Comparison of ENCODE assay signal across 9 cellular contexts in genomic region chr3:30342319-30343060, GRCh38.
DNase-seq lines count a peak whose midpoint lies in the region; ATAC-seq, FAIRE-seq and TF ChIP-seq lines count a peak whose summit lies in the region.
"Had no signal": no experiment of that assay in that cellular context is flagged by ENCODE, and none has a peak within 500 bp of the region (broad histone marks: within the 10 kb centered on the region; RNA-seq: fewer than 3 reads in every experiment).

No MANE protein-coding gene starts in this region.

- intact Hi-C loops in activated naive CD4-positive, alpha-beta T cell treated with anti-CD3 and anti-CD28 coated beads for 36 hours (cut with micrococcal nuclease), result loop anchor here (1.0 to 10.0 kb wide), 3 partner anchors 10 to 1998 kb away; partner anchors contain the start of genes AZI2, STT3B and ZCWPW2
- intact Hi-C loops in K562 (cut with micrococcal nuclease), result no loop called here
- intact Hi-C loops in left lung (cut with DNase I), result no loop called here

- in situ Hi-C loops in K562 (cut with MboI), result no loop called here

- H3K4me3 Mint-ChIP-seq in activated naive CD4-positive, alpha-beta T cell treated with anti-CD3 and anti-CD28 coated beads for 36 hours, result no peak overlapping the region
- H3K4me3 Mint-ChIP-seq in activated naive CD4-positive, alpha-beta T cell treated with anti-CD3 and anti-CD28 coated beads, Interleukin-2, amount 10 ng/mL, durations not matched to agents 7 days and 5 days, result no peak overlapping the region

- no peak overlapping the region for H2AFZ ChIP-seq in K562 (ENCODE audit: low read depth, low read length)

- H3K4me1 ChIP-seq in K562 (replicated peaks in 1 of 2; ENCODE audit: control insufficient read depth in 2 of 2, insufficient read depth in 2 of 2, low read length in 2 of 2) (no peaks in the 10 kb centered on the region), left lung (peaks cover 6 to 16% of the 10 kb centered on the region in 2 donors), upper lobe of left lung (peaks cover 10 to 15% (median 11%) of the 10 kb centered on the region in 4 donors)

- H3K27ac ChIP-seq in K562 (ENCODE audit: extremely low read depth, low read depth, low read length) (no peak overlapping the region), left lung (peak overlapping the region; percentile 37 to 46), upper lobe of left lung (peak overlapping the region in 3 of 4 donors; percentile 19 to 40 (median 39))

- no peak for FAIRE-seq in K562 (lab: Jason Lieb, UNC)

- H3K27me3 ChIP-seq in K562 (ENCODE audit: control insufficient read depth in 2 of 2, insufficient read depth in 2 of 2, low read length in 2 of 2) (no peaks in the 10 kb centered on the region), left lung (no peaks in the 10 kb centered on the region), upper lobe of left lung (no peaks in the 10 kb centered on the region)

- H3K36me3 ChIP-seq in K562 (ENCODE audit: control insufficient read depth, insufficient read depth, low read length) (no peaks in the 10 kb centered on the region), left lung (no peaks in the 10 kb centered on the region), upper lobe of left lung (no peaks in the 10 kb centered on the region)

- H3K4me3 ChIP-seq in K562 (no peak overlapping the region), left lung (no peak overlapping the region), upper lobe of left lung (no peak overlapping the region)

- no peaks in the 10 kb centered on the region for H3K9me1 ChIP-seq in K562 (ENCODE audit: control insufficient read depth, insufficient read depth, low read length)

- H3K9me3 ChIP-seq in K562 (replicated peaks; ENCODE audit: control insufficient read depth, insufficient read depth, low read depth, low read length), result no peaks in the 10 kb centered on the region
- H3K9me3 ChIP-seq in left lung, result no peaks in the 10 kb centered on the region
- H3K9me3 ChIP-seq in upper lobe of left lung, result no peaks in the 10 kb centered on the region

- ATAC-seq in K562 (no peak), left lung (peak; percentile 91), upper lobe of left lung (ENCODE audit: low FRiP score in 2 of 2) (peak; percentile 22 to 92), GM21526 (IDR thresholded peaks at IDR 0.05; ENCODE audit: low FRiP score, unreplicated experiment) (no peak)

- no peak overlapping the region for H3K9ac ChIP-seq in K562 (ENCODE audit: insufficient read depth in 1 of 2, low read depth in 2 of 2, low read length in 2 of 2)

- peaks cover 6% of the 10 kb centered on the region for H3K9me3 Mint-ChIP-seq in activated naive CD4-positive, alpha-beta T cell treated with anti-CD3 and anti-CD28 coated beads for 36 hours
- peaks cover 3% of the 10 kb centered on the region for H3K9me3 Mint-ChIP-seq in activated naive CD4-positive, alpha-beta T cell treated with anti-CD3 and anti-CD28 coated beads, Interleukin-2, amount 10 ng/mL, durations not matched to agents 7 days and 5 days

- TF ChIP-seq EP300 in K562 (IDR thresholded peaks at IDR 0.05; ENCODE audit: low read length), result no peak
- no peak for TF ChIP-seq EP300 in upper lobe of left lung (IDR thresholded peaks at IDR 0.05)

- no peaks in the 10 kb centered on the region for H4K20me1 ChIP-seq in K562 (replicated peaks; ENCODE audit: control insufficient read depth, insufficient read depth, low read length)

- BruUV-seq in K562 (replicated peaks; lab: Mats Ljungman, UMichigan), result no TSS peak

- POLR2A ChIA-PET in K562 (lab: Yijun Ruan, JAX), result no interaction called here

- no peaks in the 10 kb centered on the region for H3K27me3 Mint-ChIP-seq in activated naive CD4-positive, alpha-beta T cell treated with anti-CD3 and anti-CD28 coated beads for 36 hours (ENCODE audit: low read depth)
- no peaks in the 10 kb centered on the region for H3K27me3 Mint-ChIP-seq in activated naive CD4-positive, alpha-beta T cell treated with anti-CD3 and anti-CD28 coated beads, Interleukin-2, amount 10 ng/mL, durations not matched to agents 7 days and 5 days

- H3K79me2 ChIP-seq in K562 (ENCODE audit: control insufficient read depth, insufficient read depth, low read length), result no peaks in the 10 kb centered on the region

- TF ChIP-seq POLR2A in K562 (conservative IDR thresholded peaks at IDR 0.05) (no peak), upper lobe of left lung (IDR thresholded peaks at IDR 0.05) (no peak)

- TF ChIP-seq RAD21 in K562 (CRISPR knock-in tag; conservative IDR thresholded peaks at IDR 0.05 in 1 of 2, IDR thresholded peaks at IDR 0.05 in 1 of 2), result no peak

- under 1% methylated on average over 6 of the region's 6 CpGs for WGBS in K562 (ENCODE audit: insufficient coverage, low coverage, missing lambda C conversion rate)
- 61 to 62% methylated on average over 6 of the region's 6 CpGs for WGBS in upper lobe of left lung, 2 donors

- peak; percentile 59 for DNase-seq in activated naive CD4-positive, alpha-beta T cell treated with anti-CD3 and anti-CD28 coated beads for 36 hours
- no peak for DNase-seq in activated naive CD4-positive, alpha-beta T cell treated with anti-CD3 and anti-CD28 coated beads, Interleukin-2, amount 10 ng/mL, durations not matched to agents 7 days and 5 days
- DNase-seq in K562 (ENCODE audit: extremely low read depth in 1 of 4, low spot score in 3 of 4) (no peak), left lung (no peak), upper lobe of left lung (peak in 1 of 2 donors; percentile 43), NCI-H1105 treated with DMSO at 0.1 percent for 48 hours (lab: John Stamatoyannopoulos, UW) (no peak), NCI-H82 (lab: John Stamatoyannopoulos, UW) (no peak)
- DNase-seq: DMS79 had no signal

- no peak for TF ChIP-seq CTCF in K562 (IDR thresholded peaks at IDR 0.05 in 2 of 3, conservative IDR thresholded peaks at IDR 0.05 in 1 of 3; ENCODE audit: insufficient read depth in 2 of 3, low read depth in 1 of 3, low read length in 3 of 3)
- no peak for TF ChIP-seq CTCF in left lung (IDR thresholded peaks at IDR 0.05)
- no peak for TF ChIP-seq CTCF in upper lobe of left lung (IDR thresholded peaks at IDR 0.05)

- H3K27ac Mint-ChIP-seq in activated naive CD4-positive, alpha-beta T cell treated with anti-CD3 and anti-CD28 coated beads for 36 hours, result no peak overlapping the region
- H3K27ac Mint-ChIP-seq in activated naive CD4-positive, alpha-beta T cell treated with anti-CD3 and anti-CD28 coated beads, Interleukin-2, amount 10 ng/mL, durations not matched to agents 7 days and 5 days, result no peak overlapping the region

- peaks cover 64% of the 10 kb centered on the region for H3K4me1 Mint-ChIP-seq in activated naive CD4-positive, alpha-beta T cell treated with anti-CD3 and anti-CD28 coated beads for 36 hours (ENCODE audit: low read depth)
- peaks cover 25% of the 10 kb centered on the region for H3K4me1 Mint-ChIP-seq in activated naive CD4-positive, alpha-beta T cell treated with anti-CD3 and anti-CD28 coated beads, Interleukin-2, amount 10 ng/mL, durations not matched to agents 7 days and 5 days

- CTCF ChIA-PET in activated naive CD4-positive, alpha-beta T cell treated with anti-CD3 and anti-CD28 coated beads for 36 hours (lab: Charles Lee), result interaction anchor here (0.6 to 1.6 kb wide), 4 partner anchors 19 to 153 kb away, joined by 3 to 7 read pairs (median 4); no protein-coding TSS in a partner anchor
- CTCF ChIA-PET in activated naive CD4-positive, alpha-beta T cell treated with anti-CD3 and anti-CD28 coated beads, Interleukin-2, amount 10 ng/mL, durations not matched to agents 7 days and 5 days (lab: Charles Lee), result no interaction called here
- CTCF ChIA-PET in K562 (lab: Yijun Ruan, JAX; ENCODE audit: low intra/inter-chr PET ratio), result no interaction called here

- H3K4me2 ChIP-seq in K562 (ENCODE audit: insufficient read depth, low read length), result no peak overlapping the region

- peaks cover 2% of the 10 kb centered on the region for H3K36me3 Mint-ChIP-seq in activated naive CD4-positive, alpha-beta T cell treated with anti-CD3 and anti-CD28 coated beads for 36 hours (ENCODE audit: low read depth)
- H3K36me3 Mint-ChIP-seq in activated naive CD4-positive, alpha-beta T cell treated with anti-CD3 and anti-CD28 coated beads, Interleukin-2, amount 10 ng/mL, durations not matched to agents 7 days and 5 days, result peaks cover 6% of the 10 kb centered on the region

TF ChIP-seq in K562, 482 proteins besides CTCF, POLR2A, EP300 and RAD21 (continues in another document):
- TF ChIP-seq GATAD2A (IDR thresholded peaks at IDR 0.05), result no peak

Comparison
In these comparisons a context has a peak if more than half of its experiments do, and no peak if none do; other contexts are left out.
1. ATAC-seq: peak in left lung (single experiment) and upper lobe of left lung (2 of 2); none in K562 (single experiment) and GM21526 (single experiment).